12 cellular contexts compared by ENCODE assay signal in the genomic region with DNA sequence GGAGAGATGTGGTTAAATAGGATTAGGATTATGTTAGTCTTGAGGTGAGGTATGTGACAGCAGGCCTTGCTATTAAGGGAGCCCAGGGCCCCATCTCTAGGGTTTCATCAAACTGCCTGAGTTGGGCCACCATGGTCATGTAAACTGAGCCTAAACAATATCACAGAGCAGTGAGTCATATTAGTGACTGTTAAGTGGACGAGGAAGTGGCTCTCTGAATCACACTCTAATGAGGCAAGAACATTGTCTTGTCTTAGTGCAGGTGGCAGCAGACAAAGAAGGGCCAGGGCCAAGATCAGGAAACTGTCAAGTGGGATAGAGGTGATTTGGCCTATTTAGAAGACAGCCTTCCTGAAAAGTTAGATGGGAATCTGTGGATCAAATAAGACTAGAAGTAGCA. TPM values are rescaled to one million over a fixed set of nuclear protein-coding genes. Genes with fewer than 3 reads are reported as not detected.
DNase-seq lines count a peak whose midpoint lies in the region; ATAC-seq, FAIRE-seq and TF ChIP-seq lines count a peak whose summit lies in the region.
"Had no signal": no experiment of that assay in that cellular context is flagged by ENCODE, and none has a peak within 500 bp of the region (broad histone marks: within the 10 kb centered on the region; RNA-seq: fewer than 3 reads in every experiment).

No MANE protein-coding gene starts in this region.

- no peaks in the 10 kb centered on the region for H3K36me3 Mint-ChIP-seq in effector memory CD8-positive, alpha-beta T cell (ENCODE audit: insufficient read depth)
- H3K36me3 Mint-ChIP-seq: activated CD4-positive, alpha-beta memory T cell treated with anti-CD3 and anti-CD28 coated beads for 36 hours had no signal

- CTCF ChIA-PET in HCT116 (lab: Charles Lee) (no interaction called here), K562 (lab: Yijun Ruan, JAX; ENCODE audit: low intra/inter-chr PET ratio) (no interaction called here)

- no peak overlapping the region for H3K9ac ChIP-seq in HCT116 (ENCODE audit: low read length)
- H3K9ac ChIP-seq in K562 (ENCODE audit: insufficient read depth in 1 of 2, low read depth in 2 of 2, low read length in 2 of 2) = no peak overlapping the region; a peak in 1 of 4 replicates

- no peaks in the 10 kb centered on the region for H3K9me2 ChIP-seq in HCT116 (ENCODE audit: insufficient read depth)

- in situ Hi-C loops in K562 (cut with MboI) = no loop called here

- no peaks in the 10 kb centered on the region for H3K27me3 ChIP-seq in HCT116 (ENCODE audit: insufficient read depth, low read length)
- no peaks in the 10 kb centered on the region for H3K27me3 ChIP-seq in K562 (ENCODE audit: control insufficient read depth in 2 of 2, insufficient read depth in 2 of 2, low read length in 2 of 2)

- H3K4me2 ChIP-seq in HCT116 (ENCODE audit: low read length) = peak overlapping the region; percentile 40
- H3K4me2 ChIP-seq in K562 (ENCODE audit: insufficient read depth, low read length) = no peak overlapping the region

- RAD21 ChIA-PET in HCT116 (lab: Charles Lee; ENCODE audit: low non-redundant PET in 1 of 2, low total read pairs in 2 of 2, uncharacterized antibody in 2 of 2, unreplicated experiment in 2 of 2) = no interaction called here

- ATAC-seq in HCT116 (peak; percentile 79), K562 (peak; percentile 32; the same call in 2 of the 3 replicates), GM21619 (IDR thresholded peaks at IDR 0.05; ENCODE audit: unreplicated experiment) (no peak)
- no peak for ATAC-seq in effector memory CD8-positive, alpha-beta T cell (replicated peaks)

- H4K20me1 ChIP-seq in HCT116 (ENCODE audit: insufficient read depth) (no peaks in the 10 kb centered on the region), K562 (replicated peaks; ENCODE audit: control insufficient read depth, insufficient read depth, low read length) (no peaks in the 10 kb centered on the region)

- H3K4me1 ChIP-seq in HCT116 (ENCODE audit: control insufficient read depth in 1 of 2, insufficient read depth in 2 of 2, low read length in 2 of 2) (peaks cover 0 to 13% of the 10 kb centered on the region in 2 experiments; a peak in 2 of 4 replicates), K562 (replicated peaks in 1 of 2; ENCODE audit: control insufficient read depth in 2 of 2, insufficient read depth in 2 of 2, low read length in 2 of 2) (peaks cover 4 to 30% of the 10 kb centered on the region in 2 experiments)

- FAIRE-seq in K562 (lab: Jason Lieb, UNC) = no peak

- DNase-seq in HCT116 (ENCODE audit: low read depth, low spot score) (peak; percentile 45), NCI-H2196 (lab: John Stamatoyannopoulos, UW; ENCODE audit: unreplicated experiment) (peak; percentile 10), K562 (ENCODE audit: extremely low read depth in 1 of 4, low spot score in 3 of 4) (no peak), myocyte (ENCODE audit: low read depth) (peak; percentile 27), NCI-H2081 (lab: John Stamatoyannopoulos, UW) (no peak)
- DNase-seq in stimulated activated naive CD4-positive, alpha-beta T cell (lab: John Stamatoyannopoulos, UW) = no peak
- DNase-seq in effector memory CD8-positive, alpha-beta T cell = no peak
- DNase-seq: activated CD4-positive, alpha-beta memory T cell treated with anti-CD3 and anti-CD28 coated beads for 36 hours; DMS79 treated with DMSO at 0.1 percent for 48 hours; NCI-H2227 treated with DMSO at 0.1 percent for 48 hours had no signal

- H3K27ac ChIP-seq in HCT116 (ENCODE audit: low read depth, low read length) = no peak overlapping the region
- H3K27ac ChIP-seq in K562 (ENCODE audit: extremely low read depth, low read depth, low read length) = 0 out of 3 replicates have a peak overlapping the region, but pooled peaks have one; percentile 17

- TF ChIP-seq POLR2A in HCT116 (IDR thresholded peaks at IDR 0.05; ENCODE audit: borderline replicate concordance, extremely low read depth, insufficient read depth, insufficient read length) = no peak
- no peak for TF ChIP-seq POLR2A in K562 (conservative IDR thresholded peaks at IDR 0.05)

- H3K36me3 ChIP-seq in HCT116 (ENCODE audit: control insufficient read depth in 1 of 2, insufficient read depth in 2 of 2, low read length in 2 of 2) (no peaks in the 10 kb centered on the region), K562 (ENCODE audit: control insufficient read depth, insufficient read depth, low read length) (peaks cover 33% of the 10 kb centered on the region)

- H3K4me3 ChIP-seq in HCT116 (replicated peaks in 1 of 2; ENCODE audit: low read depth in 1 of 2, low read length in 2 of 2) (no peak overlapping the region), K562 (no peak overlapping the region)

- H2AFZ ChIP-seq in HCT116 (ENCODE audit: low read depth, low read length, poor library complexity, severe bottlenecking) = peak overlapping the region; percentile 38
- no peak overlapping the region for H2AFZ ChIP-seq in K562 (ENCODE audit: low read depth, low read length)

- no peaks in the 10 kb centered on the region for H3K9me3 ChIP-seq in HCT116 (ENCODE audit: control insufficient read depth in 1 of 2, insufficient read depth in 1 of 2, low read depth in 1 of 2, low read length in 2 of 2)
- H3K9me3 ChIP-seq in K562 (replicated peaks; ENCODE audit: control insufficient read depth, insufficient read depth, low read depth, low read length) = no peaks in the 10 kb centered on the region

- TF ChIP-seq EP300 in K562 (IDR thresholded peaks at IDR 0.05; ENCODE audit: low read length) = no peak

- intact Hi-C loops in HCT116 (cut with micrococcal nuclease) = no loop called here
- intact Hi-C loops in K562 (cut with micrococcal nuclease) = no loop called here

- H3K9me1 ChIP-seq in K562 (ENCODE audit: control insufficient read depth, insufficient read depth, low read length) = no peaks in the 10 kb centered on the region

- TF ChIP-seq RAD21 in HCT116 (IDR thresholded peaks at IDR 0.05; ENCODE audit: low read depth) = no peak
- no peak for TF ChIP-seq RAD21 in K562 (CRISPR knock-in tag; conservative IDR thresholded peaks at IDR 0.05 in 1 of 2, IDR thresholded peaks at IDR 0.05 in 1 of 2)

- no peaks in the 10 kb centered on the region for H3K79me2 ChIP-seq in HCT116 (ENCODE audit: insufficient read depth, low read length)
- H3K79me2 ChIP-seq in K562 (ENCODE audit: control insufficient read depth, insufficient read depth, low read length) = no peaks in the 10 kb centered on the region

- WGBS in K562 (ENCODE audit: insufficient coverage, low coverage, missing lambda C conversion rate) = 21% methylated on average over 1 of the region's 1 CpG

- POLR2A ChIA-PET in HCT116 (lab: Charles Lee) = no interaction called here
- POLR2A ChIA-PET in K562 (lab: Yijun Ruan, JAX) = interaction anchor here (3.7 kb wide), 1 partner anchor 10 kb away, joined by 18 read pairs; no protein-coding TSS in a partner anchor

- no peaks in the 10 kb centered on the region for H3K4me1 Mint-ChIP-seq in effector memory CD8-positive, alpha-beta T cell (ENCODE audit: low read depth in 2 of 2)

- TF ChIP-seq CTCF in HCT116 (IDR thresholded peaks at IDR 0.05 in 2 of 3, conservative IDR thresholded peaks at IDR 0.05 in 1 of 3; ENCODE audit: borderline replicate concordance in 1 of 3, insufficient read depth in 1 of 3, low read depth in 2 of 3, low read length in 2 of 3) (no peak), K562 (IDR thresholded peaks at IDR 0.05 in 2 of 3, conservative IDR thresholded peaks at IDR 0.05 in 1 of 3; ENCODE audit: insufficient read depth in 2 of 3, low read depth in 1 of 3, low read length in 3 of 3) (no peak)

- no peaks in the 10 kb centered on the region for H3K9me3 Mint-ChIP-seq in effector memory CD8-positive, alpha-beta T cell
- H3K9me3 Mint-ChIP-seq: activated CD4-positive, alpha-beta memory T cell treated with anti-CD3 and anti-CD28 coated beads for 36 hours had no signal

- no TSS peak for BruUV-seq in HCT116 (replicated peaks; lab: Mats Ljungman, UMichigan)
- no TSS peak for BruUV-seq in K562 (replicated peaks; lab: Mats Ljungman, UMichigan)

- no peak overlapping the region for H3K4me3 Mint-ChIP-seq in effector memory CD8-positive, alpha-beta T cell
- H3K4me3 Mint-ChIP-seq: activated CD4-positive, alpha-beta memory T cell treated with anti-CD3 and anti-CD28 coated beads for 36 hours had no signal

- H3K27ac Mint-ChIP-seq in effector memory CD8-positive, alpha-beta T cell = no peak overlapping the region
- H3K27ac Mint-ChIP-seq: activated CD4-positive, alpha-beta memory T cell treated with anti-CD3 and anti-CD28 coated beads for 36 hours had no signal

- H3K27me3 Mint-ChIP-seq in effector memory CD8-positive, alpha-beta T cell = no peaks in the 10 kb centered on the region
- H3K27me3 Mint-ChIP-seq: activated CD4-positive, alpha-beta memory T cell treated with anti-CD3 and anti-CD28 coated beads for 36 hours had no signal

RNA-seq across cellular contexts. Expression of gene ENPP3, which starts 23.1 kb away (rescaled TPM):
- 0.15 TPM for total RNA-seq in HCT116 (2021; ENCODE audit: unreplicated experiment)
- polyA plus RNA-seq in HCT116 (2012) = 0.04 and 0.10 TPM in 2 replicates
- 51.5 and 84.3 TPM in 2 replicates for total RNA-seq in K562 (2011; cell fraction: chromatin; rRNA removed; ENCODE audit: low replicate concordance)
- total RNA-seq in K562 (2011; cell fraction: nucleolus; rRNA removed) = 30.4 and 31.7 TPM in 2 replicates
- total RNA-seq in K562 (2011; cell fraction: nucleoplasm; rRNA removed) = 43.2 and 48.7 TPM in 2 replicates
- 14.0 and 18.5 TPM in 2 replicates for total RNA-seq in K562 (2014; rRNA removed)
- 27.1 and 27.9 TPM in 2 replicates for total RNA-seq in K562 (2014; rRNA removed; fragmentation: Illumina TruSeq; extraction: Trizol)
- 20.7 and 23.0 TPM in 2 replicates for total RNA-seq in K562 (2015; rRNA removed; fragmentation: Illumina TruSeq; extraction: Trizol)
- total RNA-seq in K562 (2021) = 17.7 and 22.3 TPM in 2 replicates
- polyA plus RNA-seq in K562 (2011; rRNA removed) = 21.6 and 32.8 TPM in 2 replicates
- polyA plus RNA-seq in K562 (2011; cell fraction: cytosol; rRNA removed) = 7.3 and 11.4 TPM in 2 replicates
- 26.8 and 29.1 TPM in 2 replicates for polyA plus RNA-seq in K562 (2011; cell fraction: nucleus; rRNA removed)
- polyA plus RNA-seq in K562 (2012) = 14.6 and 15.7 TPM in 2 replicates
- polyA plus RNA-seq in K562 (2014; fragmentation: Illumina TruSeq; extraction: Trizol) = 18.1 and 21.6 TPM in 2 replicates
- 10 to 100 TPM; 15.1 to 23.5 TPM for polyA plus RNA-seq in K562 (2014; fragmentation: Nextera tagmentation; extraction: Ambion mirVana)
- polyA plus RNA-seq in K562 (2014; rRNA removed) = 17.4 and 17.8 TPM in 2 replicates
- polyA minus RNA-seq in K562 (2011; rRNA and poly(A)+ RNA removed) = 36.6 and 42.0 TPM in 2 replicates
- polyA minus RNA-seq in K562 (2011; cell fraction: cytosol; rRNA and poly(A)+ RNA removed) = 4.6 and 9.1 TPM in 2 replicates
- polyA minus RNA-seq in K562 (2011; cell fraction: nucleus; rRNA and poly(A)+ RNA removed) = 22.2 and 36.7 TPM in 2 replicates
- total RNA-seq in myocyte = 0.05 and 0.08 TPM in 2 replicates
- 0.03 TPM for polyA plus RNA-seq in myocyte (2012)

RNA-seq across cellular contexts. Expression of gene MED23, which starts 32.2 kb away (rescaled TPM):
- total RNA-seq in HCT116 (2021; ENCODE audit: unreplicated experiment) (17.2 TPM), K562 (2014; rRNA removed) (19.7 and 20.5 TPM in 2 replicates), K562 (2014; rRNA removed; fragmentation: Illumina TruSeq; extraction: Trizol) (37.1 and 38.5 TPM in 2 replicates), K562 (2015; rRNA removed; fragmentation: Illumina TruSeq; extraction: Trizol) (34.6 and 40.3 TPM in 2 replicates), K562 (2021) (27.1 and 27.2 TPM in 2 replicates), myocyte (26.5 and 26.7 TPM in 2 replicates)
- 6.0 and 7.8 TPM in 2 replicates for polyA plus RNA-seq in HCT116 (2012)
- total RNA-seq in K562 (2011; cell fraction: chromatin; rRNA removed; ENCODE audit: low replicate concordance) = 76.0 and 208 TPM in 2 replicates
- 27.5 and 37.9 TPM in 2 replicates for total RNA-seq in K562 (2011; cell fraction: nucleolus; rRNA removed)
- 64.8 and 77.9 TPM in 2 replicates for total RNA-seq in K562 (2011; cell fraction: nucleoplasm; rRNA removed)
- polyA plus RNA-seq in K562 (2011; rRNA removed) (61.2 and 66.2 TPM in 2 replicates), K562 (2014; fragmentation: Illumina TruSeq; extraction: Trizol) (24.0 and 28.6 TPM in 2 replicates), K562 (2014; fragmentation: Nextera tagmentation; extraction: Ambion mirVana) (10 to 100 TPM; 13.7 to 20.0 TPM), K562 (2014; rRNA removed) (22.8 and 25.2 TPM in 2 replicates)
- polyA plus RNA-seq in K562 (2011; cell fraction: cytosol; rRNA removed) = 15.9 and 32.1 TPM in 2 replicates
- polyA plus RNA-seq in K562 (2011; cell fraction: nucleus; rRNA removed) = 111 and 216 TPM in 2 replicates
- 12.4 and 12.6 TPM in 2 replicates for polyA plus RNA-seq in K562 (2012)
- polyA minus RNA-seq in K562 (2011; rRNA and poly(A)+ RNA removed) = 83.5 and 98.6 TPM in 2 replicates
- 21.8 and 27.6 TPM in 2 replicates for polyA minus RNA-seq in K562 (2011; cell fraction: cytosol; rRNA and poly(A)+ RNA removed)
- polyA minus RNA-seq in K562 (2011; cell fraction: nucleus; rRNA and poly(A)+ RNA removed) = 58.7 and 124 TPM in 2 replicates
- polyA plus RNA-seq in myocyte (2012) = 9.4 TPM

RNA-seq across cellular contexts. Expression of gene OR2A4, which starts 41.0 kb away (rescaled TPM):
- not detected for total RNA-seq in HCT116 (2021; ENCODE audit: unreplicated experiment)
- polyA plus RNA-seq in HCT116 (2012) = not detected in 2 replicates
- total RNA-seq in K562 (2011; cell fraction: chromatin; rRNA removed; ENCODE audit: low replicate concordance) = not detected in 2 replicates
- not detected in 2 replicates for total RNA-seq in K562 (2011; cell fraction: nucleolus; rRNA removed)
- not detected in 2 replicates for total RNA-seq in K562 (2011; cell fraction: nucleoplasm; rRNA removed)
- not detected in 2 replicates for total RNA-seq in K562 (2014; rRNA removed)
- not detected in 2 replicates for total RNA-seq in K562 (2014; rRNA removed; fragmentation: Illumina TruSeq; extraction: Trizol)
- total RNA-seq in K562 (2015; rRNA removed; fragmentation: Illumina TruSeq; extraction: Trizol) = not detected in 2 replicates
- not detected in 2 replicates for total RNA-seq in K562 (2021)
- not detected in 2 replicates for polyA plus RNA-seq in K562 (2011; rRNA removed)
- not detected in 2 replicates for polyA plus RNA-seq in K562 (2011; cell fraction: cytosol; rRNA removed)
- 0.10 TPM in 1 of 2 replicates, not detected in the other for polyA plus RNA-seq in K562 (2011; cell fraction: nucleus; rRNA removed)
- 0.15 and 0.42 TPM in 2 replicates for polyA plus RNA-seq in K562 (2012)
- 0.06 TPM in 1 of 2 replicates, not detected in the other for polyA plus RNA-seq in K562 (2014; fragmentation: Illumina TruSeq; extraction: Trizol)
- polyA plus RNA-seq in K562 (2014; fragmentation: Nextera tagmentation; extraction: Ambion mirVana) = under 1 TPM; 0.21 to 0.25 TPM
- not detected in 2 replicates for polyA plus RNA-seq in K562 (2014; rRNA removed)
- not detected in 2 replicates for polyA minus RNA-seq in K562 (2011; rRNA and poly(A)+ RNA removed)
- polyA minus RNA-seq in K562 (2011; cell fraction: cytosol; rRNA and poly(A)+ RNA removed) = not detected in 2 replicates
- not detected in 2 replicates for polyA minus RNA-seq in K562 (2011; cell fraction: nucleus; rRNA and poly(A)+ RNA removed)
- not detected in 2 replicates for total RNA-seq in myocyte
- not detected for polyA plus RNA-seq in myocyte (2012)
- total RNA-seq: activated CD4-positive, alpha-beta memory T cell treated with anti-CD3 and anti-CD28 coated beads for 36 hours had no signal
- polyA plus RNA-seq: adipose tissue had no signal

RNA-seq across cellular contexts. Expression of gene CTAGE9, which starts 50.6 kb away (rescaled TPM):
- total RNA-seq in HCT116 (2021; ENCODE audit: unreplicated experiment) = not detected
- polyA plus RNA-seq in HCT116 (2012) = 0.05 TPM in 1 of 2 replicates, not detected in the other
- total RNA-seq in K562 (2011; cell fraction: chromatin; rRNA removed; ENCODE audit: low replicate concordance) = 0.18 TPM in 1 of 2 replicates, not detected in the other
- not detected in 2 replicates for total RNA-seq in K562 (2011; cell fraction: nucleolus; rRNA removed)
- total RNA-seq in K562 (2011; cell fraction: nucleoplasm; rRNA removed) = not detected in 2 replicates
- not detected in 2 replicates for total RNA-seq in K562 (2014; rRNA removed)
- not detected in 2 replicates for total RNA-seq in K562 (2014; rRNA removed; fragmentation: Illumina TruSeq; extraction: Trizol)
- not detected in 2 replicates for total RNA-seq in K562 (2015; rRNA removed; fragmentation: Illumina TruSeq; extraction: Trizol)
- not detected in 2 replicates for total RNA-seq in K562 (2021)
- polyA plus RNA-seq in K562 (2011; rRNA removed) = not detected in 2 replicates
- not detected in 2 replicates for polyA plus RNA-seq in K562 (2011; cell fraction: cytosol; rRNA removed)
- not detected in 2 replicates for polyA plus RNA-seq in K562 (2011; cell fraction: nucleus; rRNA removed)
- polyA plus RNA-seq in K562 (2012) = 0.13 and 0.14 TPM in 2 replicates
- not detected in 2 replicates for polyA plus RNA-seq in K562 (2014; fragmentation: Illumina TruSeq; extraction: Trizol)
- polyA plus RNA-seq in K562 (2014; fragmentation: Nextera tagmentation; extraction: Ambion mirVana) = not detected
- not detected in 2 replicates for polyA plus RNA-seq in K562 (2014; rRNA removed)
- polyA minus RNA-seq in K562 (2011; rRNA and poly(A)+ RNA removed) = not detected in 2 replicates
- polyA minus RNA-seq in K562 (2011; cell fraction: cytosol; rRNA and poly(A)+ RNA removed) = not detected in 2 replicates
- polyA minus RNA-seq in K562 (2011; cell fraction: nucleus; rRNA and poly(A)+ RNA removed) = not detected in 2 replicates
- total RNA-seq in myocyte = not detected in 2 replicates
- polyA plus RNA-seq in myocyte (2012) = not detected
- total RNA-seq: activated CD4-positive, alpha-beta memory T cell treated with anti-CD3 and anti-CD28 coated beads for 36 hours had no signal

Comparison
In these comparisons a context has a peak if more than half of its experiments do, and no peak if none do; other contexts are left out.
1. ATAC-seq: peak in HCT116 (single experiment) and K562 (single experiment); none in GM21619 (single experiment) and effector memory CD8-positive, alpha-beta T cell (single experiment).
2. DNase-seq: peak in HCT116 (single experiment), NCI-H2196 (single experiment) and myocyte (single experiment); none in K562 (0 of 4), stimulated activated naive CD4-positive, alpha-beta T cell (0 of 6), NCI-H2081 (0 of 2) and effector memory CD8-positive, alpha-beta T cell (0 of 3).
3. RNA of gene ENPP3, which starts 23.1 kb away (total RNA-seq): 14.0 to 84.3 TPM in K562; 0.15 TPM in HCT116 (single experiment) and 0.05 to 0.08 TPM in myocyte; every median in the first group is over 10 times any median in the second.
4. Of the 22 proteins assayed by ChIP-seq in both K562 and HCT116: peak only in K562: none; only in HCT116: CBX3, CEBPB, ELF1, MAX, POLR2AphosphoS5 and SP1; in both: FOSL1 and JUND; in neither: 13; mixed calls (peak in some experiments, not most) for 1.